Comparison of ENCODE assay signal across 8 cellular contexts in the genomic region with DNA sequence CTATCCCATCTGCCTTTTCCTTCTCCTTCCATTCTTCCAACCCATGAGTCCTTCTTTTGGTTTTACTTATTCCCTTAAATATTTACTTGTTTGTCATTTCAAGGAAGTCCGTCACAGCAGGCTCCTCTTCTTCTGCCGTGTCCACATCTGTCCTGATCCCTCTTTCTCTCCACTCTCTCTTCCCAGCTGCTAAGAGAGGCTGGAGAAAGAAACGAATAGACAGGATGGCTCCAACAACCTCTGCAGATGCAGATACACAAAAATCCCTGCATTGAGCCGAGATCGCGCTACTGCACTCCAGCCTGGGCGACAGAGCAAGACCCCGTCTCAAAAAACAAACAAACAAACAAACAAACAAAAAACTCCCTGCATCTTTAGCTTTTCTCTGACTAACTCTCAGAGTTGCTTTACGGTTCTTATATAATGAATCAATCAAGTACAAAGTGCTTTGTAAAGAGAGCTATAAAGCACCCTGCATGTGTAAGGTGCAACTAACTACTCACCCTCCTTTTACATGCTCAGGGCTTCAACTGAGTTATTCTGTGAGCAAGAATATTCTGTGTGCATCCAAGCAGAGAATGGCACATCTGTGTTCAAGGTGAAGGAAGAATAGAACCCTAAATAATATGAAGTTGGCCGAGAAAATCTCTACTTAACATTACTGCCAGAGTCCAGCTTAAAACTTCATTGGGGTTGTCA. TPM values are rescaled to one million over a fixed set of nuclear protein-coding genes. Genes with fewer than 3 reads are reported as not detected.
DNase-seq lines count a peak whose midpoint lies in the region; ATAC-seq and TF ChIP-seq lines count a peak whose summit lies in the region.

No MANE protein-coding gene starts in this region.

- H3K27me3 ChIP-seq in brain microvascular endothelial cell (replicated peaks), result no peaks in the 10 kb centered on the region
- no peaks in the 10 kb centered on the region for H3K27me3 ChIP-seq in muscle layer of colon (ENCODE audit: control insufficient read depth in 1 of 2, insufficient read depth in 2 of 2, low read length in 2 of 2)

- H3K9me3 Mint-ChIP-seq in HFFc6, result no peaks in the 10 kb centered on the region

- in situ Hi-C loops in brain microvascular endothelial cell (cut with HindIII; ENCODE audit: low pct_ligation_motif_present, low sequenced_read_pairs), result no loop called here

- H3K4me3 ChIP-seq in AG10803 (ENCODE audit: low read length), result peak overlapping the region; percentile 89
- H3K4me3 ChIP-seq in brain microvascular endothelial cell (ENCODE audit: low read depth, low read length), result peak overlapping the region; percentile 87
- H3K4me3 ChIP-seq in muscle layer of colon (ENCODE audit: low read depth in 1 of 2, low read length in 2 of 2), result peak overlapping the region in 1 of 2 donors; percentile 82

- H3K27ac ChIP-seq in brain microvascular endothelial cell (no peak overlapping the region), muscle layer of colon (ENCODE audit: low read depth, low read length) (peak overlapping the region; percentile 78)

- H3K4me3 Mint-ChIP-seq in HFFc6, result peak overlapping the region; percentile 89

- TF ChIP-seq CTCF in AG10803 (conservative IDR thresholded peaks at IDR 0.05; ENCODE audit: low read length) (no peak), HFFc6 (IDR thresholded peaks at IDR 0.05) (no peak), brain microvascular endothelial cell (IDR thresholded peaks at IDR 0.05; ENCODE audit: low read depth, low read length, missing control alignments) (no peak)

- peak overlapping the region; percentile 89 for H3K27ac Mint-ChIP-seq in HFFc6

- peaks cover 15% of the 10 kb centered on the region for H3K36me3 Mint-ChIP-seq in HFFc6 (ENCODE audit: low read depth)

- H3K9me3 ChIP-seq in muscle layer of colon (ENCODE audit: low read length), result no peaks in the 10 kb centered on the region

- no peaks in the 10 kb centered on the region for H3K36me3 ChIP-seq in brain microvascular endothelial cell (replicated peaks)
- no peaks in the 10 kb centered on the region for H3K36me3 ChIP-seq in muscle layer of colon (ENCODE audit: insufficient read depth, low read length)

- no peaks in the 10 kb centered on the region; the same call in none of the 2 replicates for H3K27me3 Mint-ChIP-seq in HFFc6 (ENCODE audit: insufficient read depth)

- no peak for DNase-seq in AG10803 (ENCODE audit: low read depth)
- DNase-seq in HFFc6, result no peak
- DNase-seq in brain microvascular endothelial cell, result no peak
- DNase-seq in NCI-H2227 (lab: John Stamatoyannopoulos, UW; ENCODE audit: unreplicated experiment), result no peak

- ATAC-seq in HG02623 (IDR thresholded peaks at IDR 0.05; ENCODE audit: unreplicated experiment), result no peak
- ATAC-seq in HG02571 (IDR thresholded peaks at IDR 0.05; ENCODE audit: unreplicated experiment), result no peak
- ATAC-seq in HG03039 (IDR thresholded peaks at IDR 0.05; ENCODE audit: unreplicated experiment), result no peak

- peaks cover 59% of the 10 kb centered on the region for H3K4me1 Mint-ChIP-seq in HFFc6 (ENCODE audit: low read depth)

- peaks cover 27% of the 10 kb centered on the region for H3K4me1 ChIP-seq in muscle layer of colon (ENCODE audit: insufficient read depth, low read length)

- no peak overlapping the region for H3K9ac ChIP-seq in muscle layer of colon (ENCODE audit: low read length)

RNA-seq across cellular contexts. Expression of gene SAMD13, which starts 3.8 kb away (rescaled TPM):
- 1 to 10 TPM in 1 of 6 experiments, under 1 TPM in 5; 0.36 to 1.1 (median 0.45) TPM for total RNA-seq in HFFc6 (2021; fragmentation: NEBNext Ultra II Directional; extraction: Animal tissue kit (Norgen Biotek cat#: 25700))
